Comparison of ENCODE assay signal across 8 cellular contexts in the genomic region with DNA sequence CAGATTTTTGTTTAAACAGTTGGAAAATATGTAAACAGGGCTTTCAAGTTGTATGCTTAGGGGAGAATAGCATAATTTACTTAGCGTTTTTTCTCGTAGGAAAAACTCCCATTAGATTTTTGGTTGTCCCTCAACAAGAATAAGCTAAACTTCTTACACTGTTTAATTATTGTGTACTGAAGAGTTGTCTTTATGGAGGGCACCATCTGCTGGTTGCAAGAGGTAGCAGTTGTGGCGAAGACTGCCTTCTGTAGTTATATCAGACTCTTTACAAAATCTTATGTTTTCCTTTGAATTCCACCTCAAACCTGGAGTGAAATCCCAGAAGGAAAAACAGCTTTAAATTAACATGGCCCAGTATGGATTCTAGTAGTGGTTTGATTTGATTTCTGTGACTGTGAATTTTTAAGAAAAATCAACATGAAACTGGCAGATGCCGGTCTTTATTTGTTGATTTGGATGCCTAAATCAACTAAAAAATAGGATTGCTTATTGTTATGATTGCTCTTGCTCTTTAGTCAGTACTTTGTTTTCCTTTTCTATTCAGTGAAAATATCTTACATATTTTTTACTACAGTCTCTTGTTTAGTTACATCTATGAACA. TPM values are rescaled to one million over a fixed set of nuclear protein-coding genes. Genes with fewer than 3 reads are reported as not detected.
A peak's percentile ranks its signal among the peaks of the same experiment; 100 is the strongest.
DNase-seq lines count a peak whose midpoint lies in the region; ATAC-seq and TF ChIP-seq lines count a peak whose summit lies in the region.

No MANE protein-coding gene starts in this region.

- 26 to 38% methylated on average over 4 of the region's 4 CpGs for WGBS in gastroesophageal sphincter (ENCODE audit: low coverage in 1 of 2), 2 donors

- H4K20me1 ChIP-seq in OCI-LY1 (ENCODE audit: insufficient read depth, low read length), result no peaks in the 10 kb centered on the region

- H3F3A ChIP-seq in OCI-LY1 (ENCODE audit: insufficient read depth, low read length), result no peaks in the 10 kb centered on the region

- ATAC-seq in HG03039 (IDR thresholded peaks at IDR 0.05; ENCODE audit: unreplicated experiment) (peak; percentile 68), gastroesophageal sphincter (peak; percentile 77), GM18858 (IDR thresholded peaks at IDR 0.05; ENCODE audit: unreplicated experiment) (no peak)

- H3K79me2 ChIP-seq in OCI-LY1 (ENCODE audit: insufficient read depth, low read length) (peaks cover 50% of the 10 kb centered on the region), parathyroid adenoma (peaks cover 5% of the 10 kb centered on the region)

- peak; percentile 4 for DNase-seq in NK-92 treated with Interleukin-12 subunit alpha and Interleukin-12 subunit beta, amount 100 ng/mL, for 24 hours (lab: John Stamatoyannopoulos, UW)
- no peak for DNase-seq in NK-92 (lab: John Stamatoyannopoulos, UW; ENCODE audit: unreplicated experiment)
- peak; percentile 19 for DNase-seq in activated gamma-delta T cell treated with anti-CD3 and anti-CD28 coated beads, Interleukin-2, amount 50 U/mL, for 16 hours (ENCODE audit: low read depth)

- H3K9me2 ChIP-seq in OCI-LY1 (ENCODE audit: low read depth, low read length), result no peaks in the 10 kb centered on the region

- H3K4me2 ChIP-seq in OCI-LY1 (ENCODE audit: low read length) (no peak overlapping the region), parathyroid adenoma (ENCODE audit: low read length) (no peak overlapping the region)

- peaks cover 29% of the 10 kb centered on the region for H3K4me1 ChIP-seq in OCI-LY1 (ENCODE audit: insufficient read depth, low read length, severe bottlenecking)
- H3K4me1 ChIP-seq in gastroesophageal sphincter, result peaks cover 0 to 50% (median 0%) of the 10 kb centered on the region in 3 donors
- H3K4me1 ChIP-seq in parathyroid adenoma, result peaks cover 2% of the 10 kb centered on the region

- H3K4me3 ChIP-seq in OCI-LY1 (ENCODE audit: low read depth, low read length, poor library complexity, severe bottlenecking) (no peak overlapping the region), gastroesophageal sphincter (no peak overlapping the region), parathyroid adenoma (ENCODE audit: low read depth, low read length) (no peak overlapping the region)

- TF ChIP-seq POLR2A in gastroesophageal sphincter (IDR thresholded peaks at IDR 0.05), result no peak

- H3K27me3 ChIP-seq in OCI-LY1 (ENCODE audit: insufficient read depth, low read length) (no peaks in the 10 kb centered on the region), gastroesophageal sphincter (no peaks in the 10 kb centered on the region), parathyroid adenoma (ENCODE audit: control insufficient read depth, insufficient read depth, low read length) (no peaks in the 10 kb centered on the region)

- H3K9me3 ChIP-seq in OCI-LY1 (ENCODE audit: low read length) (no peaks in the 10 kb centered on the region), gastroesophageal sphincter (no peaks in the 10 kb centered on the region), parathyroid adenoma (ENCODE audit: control insufficient read depth, low read length) (no peaks in the 10 kb centered on the region)

- peak; percentile 54 for TF ChIP-seq CTCF in OCI-LY1 (IDR thresholded peaks at IDR 0.05; ENCODE audit: low read length)
- TF ChIP-seq CTCF in gastroesophageal sphincter (IDR thresholded peaks at IDR 0.05), result peak; percentile 67 to 86 (median 82)
- TF ChIP-seq CTCF in parathyroid adenoma (IDR thresholded peaks at IDR 0.05), result peak; percentile 61

- no peak overlapping the region for H3K9ac ChIP-seq in OCI-LY1 (ENCODE audit: low read length)
- H3K9ac ChIP-seq in parathyroid adenoma, result no peak overlapping the region

- H2AFZ ChIP-seq in OCI-LY1 (ENCODE audit: low read length), result no peak overlapping the region
- H2AFZ ChIP-seq in parathyroid adenoma, result no peak overlapping the region

- H3K36me3 ChIP-seq in OCI-LY1 (ENCODE audit: insufficient read depth, low read length), result no peaks in the 10 kb centered on the region
- H3K36me3 ChIP-seq in gastroesophageal sphincter, result no peaks in the 10 kb centered on the region
- no peaks in the 10 kb centered on the region for H3K36me3 ChIP-seq in parathyroid adenoma (ENCODE audit: control insufficient read depth, insufficient read depth, low read length)

- TF ChIP-seq EP300 in gastroesophageal sphincter (IDR thresholded peaks at IDR 0.05), result no peak

- H3K27ac ChIP-seq in OCI-LY1 (ENCODE audit: low read depth, low read length, poor library complexity, severe bottlenecking), result no peak overlapping the region
- no peak overlapping the region for H3K27ac ChIP-seq in gastroesophageal sphincter
- H3K27ac ChIP-seq in parathyroid adenoma, result no peak overlapping the region

RNA-seq across cellular contexts. Expression of a gene that starts 53.4 kb away (rescaled TPM):
- total RNA-seq in gastroesophageal sphincter, result 10 to 100 TPM; 37.1 to 78.9 (median 44.9) TPM
